13 cellular contexts compared by ENCODE assay signal in the genomic region with DNA sequence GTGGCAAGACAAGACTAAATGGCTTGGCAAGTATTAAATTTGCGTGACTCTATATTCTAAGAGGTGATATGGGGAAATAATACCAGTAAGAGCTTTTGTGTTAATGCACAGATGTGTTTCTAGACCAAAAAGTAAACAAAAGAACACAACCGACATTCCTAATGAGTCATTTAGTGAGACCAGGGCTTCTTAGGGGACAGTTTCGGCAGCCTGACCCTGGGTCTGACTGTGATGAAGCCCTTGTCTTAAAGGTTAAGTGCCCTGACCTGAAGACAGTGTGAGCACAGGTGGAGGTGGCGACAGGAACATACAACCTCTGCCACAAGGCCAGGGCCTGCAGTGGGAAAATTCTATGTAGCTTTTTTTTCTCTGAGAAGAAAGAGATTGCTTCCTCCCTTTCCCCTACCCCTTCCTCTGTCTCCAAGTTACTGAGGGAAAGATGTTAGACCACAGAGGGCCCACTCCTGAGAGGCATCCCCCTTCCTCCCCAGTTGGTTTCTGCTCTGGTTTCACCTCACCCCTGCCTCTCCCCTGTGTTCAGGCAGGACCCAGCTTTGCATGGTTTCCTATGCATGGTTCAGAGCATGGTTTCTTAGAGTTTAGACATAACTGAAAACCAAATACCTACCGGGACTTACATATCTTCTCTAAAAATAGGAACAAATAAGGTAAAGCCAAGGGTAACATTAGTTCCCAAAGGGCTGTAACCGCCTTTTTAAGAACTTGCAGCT. TPM values are rescaled to one million over a fixed set of nuclear protein-coding genes. Genes with fewer than 3 reads are reported as not detected.
A peak's percentile ranks its signal among the peaks of the same experiment; 100 is the strongest.
DNase-seq lines count a peak whose midpoint lies in the region; ATAC-seq and TF ChIP-seq lines count a peak whose summit lies in the region.
"Had no signal": no experiment of that assay in that cellular context is flagged by ENCODE, and none has a peak within 500 bp of the region (broad histone marks: within the 10 kb centered on the region; RNA-seq: fewer than 3 reads in every experiment).

No MANE protein-coding gene starts in this region.

- no peaks in the 10 kb centered on the region for H3K9me3 ChIP-seq in PC-9 (ENCODE audit: insufficient read depth, low read depth)
- no peaks in the 10 kb centered on the region for H3K9me3 ChIP-seq in naive thymus-derived CD4-positive, alpha-beta T cell (ENCODE audit: control insufficient read depth in 2 of 3, low read length in 3 of 3)
- H3K9me3 ChIP-seq in adrenal gland (replicated peaks in 1 of 3): no peaks in the 10 kb centered on the region
- H3K9me3 ChIP-seq: ascending aorta, stomach had no signal

- H3K4me2 ChIP-seq in PC-9: no peak overlapping the region

- H3K27me3 ChIP-seq in PC-9 (ENCODE audit: insufficient read depth, low read depth) (no peaks in the 10 kb centered on the region), adrenal gland (no peaks in the 10 kb centered on the region)
- no peaks in the 10 kb centered on the region for H3K27me3 ChIP-seq in naive thymus-derived CD4-positive, alpha-beta T cell (ENCODE audit: control insufficient read depth in 2 of 2, insufficient read depth in 2 of 2, low read length in 2 of 2)
- H3K27me3 ChIP-seq: ascending aorta, stomach had no signal

- H3K27ac Mint-ChIP-seq in naive thymus-derived CD4-positive, alpha-beta T cell: peak overlapping the region in 8 of 9 donors; percentile 75 to 97 (median 86)
- H3K27ac Mint-ChIP-seq: activated CD8-positive, alpha-beta T cell treated with anti-CD3 and anti-CD28 coated beads for 36 hours had no signal

- no peak overlapping the region for H3K4me3 ChIP-seq in PC-9
- no peak overlapping the region for H3K4me3 ChIP-seq in naive thymus-derived CD4-positive, alpha-beta T cell (ENCODE audit: low read length)
- no peak overlapping the region for H3K4me3 ChIP-seq in adrenal gland
- H3K4me3 ChIP-seq: ascending aorta, stomach had no signal

- no peaks in the 10 kb centered on the region for H3F3A ChIP-seq in PC-9 (ENCODE audit: insufficient read depth, low read depth)

- no peaks in the 10 kb centered on the region for H3K9me2 ChIP-seq in PC-9 (ENCODE audit: insufficient read depth)

- no peak for TF ChIP-seq CTCF in PC-9 (conservative IDR thresholded peaks at IDR 0.05)
- TF ChIP-seq CTCF in adrenal gland (IDR thresholded peaks at IDR 0.05): no peak

- POLR2A ChIA-PET in PC-9 (lab: Charles Lee; ENCODE audit: unreplicated experiment): interaction anchor here (0.5 kb wide), 1 partner anchor 116 kb away, joined by 9 read pairs; no protein-coding TSS in a partner anchor
- POLR2A ChIA-PET in naive thymus-derived CD4-positive, alpha-beta T cell (lab: Charles Lee): interaction anchor here (0.8 kb wide), 2 partner anchors 11 to 59 kb away, joined by 3 read pairs; no protein-coding TSS in a partner anchor

- peaks cover 14 to 46% (median 38%) of the 10 kb centered on the region in 7 donors for H3K4me1 Mint-ChIP-seq in naive thymus-derived CD4-positive, alpha-beta T cell

- H3K27me3 Mint-ChIP-seq in naive thymus-derived CD4-positive, alpha-beta T cell: no peaks in the 10 kb centered on the region
- H3K27me3 Mint-ChIP-seq: activated CD8-positive, alpha-beta T cell treated with anti-CD3 and anti-CD28 coated beads for 36 hours had no signal

- intact Hi-C loops in PC-9 (cut with micrococcal nuclease; ENCODE audit: unreplicated experiment) (no loop called here), adrenal gland (cut with DNase I) (no loop called here)
- intact Hi-C loops in naive thymus-derived CD4-positive, alpha-beta T cell (cut with micrococcal nuclease): no loop called here

- H3K36me3 Mint-ChIP-seq in naive thymus-derived CD4-positive, alpha-beta T cell: peaks cover 0 to 28% (median 5%) of the 10 kb centered on the region in 5 donors

- no peak overlapping the region for H2AFZ ChIP-seq in PC-9

- no peaks in the 10 kb centered on the region for H3K36me3 ChIP-seq in PC-9 (ENCODE audit: low read depth)
- H3K36me3 ChIP-seq in naive thymus-derived CD4-positive, alpha-beta T cell (ENCODE audit: control insufficient read depth in 2 of 3, insufficient read depth in 3 of 3, low read length in 3 of 3): no peaks in the 10 kb centered on the region
- no peaks in the 10 kb centered on the region for H3K36me3 ChIP-seq in adrenal gland (replicated peaks in 1 of 2)
- H3K36me3 ChIP-seq: ascending aorta had no signal

- no TSS peak for BruUV-seq in PC-9 (replicated peaks; lab: Mats Ljungman, UMichigan)

- no peak for TF ChIP-seq POLR2A in adrenal gland (IDR thresholded peaks at IDR 0.05)

- peak; percentile 21 for DNase-seq in H4 (ENCODE audit: low spot score)
- peak; percentile 48 to 75 for DNase-seq in PC-9
- no peak for DNase-seq in naive thymus-derived CD4-positive, alpha-beta T cell
- DNase-seq in activated gamma-delta T cell treated with Interleukin-2 at 50 U/mL for 16 hours: no peak
- DNase-seq in adrenal gland: no peak
- no peak for DNase-seq in NK-92 (lab: John Stamatoyannopoulos, UW; ENCODE audit: unreplicated experiment)
- DNase-seq: activated CD8-positive, alpha-beta T cell treated with anti-CD3 and anti-CD28 coated beads for 36 hours; midbrain; NCI-H2081 treated with DMSO at 0.1 percent for 48 hours; stomach had no signal

- no peak overlapping the region for H3K4me3 Mint-ChIP-seq in naive thymus-derived CD4-positive, alpha-beta T cell
- H3K4me3 Mint-ChIP-seq: activated CD8-positive, alpha-beta T cell treated with anti-CD3 and anti-CD28 coated beads for 36 hours had no signal

- WGBS in adrenal gland, 4 donors: 73 to 87% (median 85%) methylated on average over 6 of the region's 6 CpGs

- CTCF ChIA-PET in PC-9 (lab: Charles Lee): interaction anchor here (0.5 kb wide), 1 partner anchor 351 kb away, joined by 5 read pairs; no protein-coding TSS in a partner anchor
- CTCF ChIA-PET in naive thymus-derived CD4-positive, alpha-beta T cell (lab: Charles Lee): interaction anchor here (1.9 kb wide), 1 partner anchor 101 kb away, joined by 7 read pairs; no protein-coding TSS in a partner anchor

- no peaks in the 10 kb centered on the region for H3K79me2 ChIP-seq in PC-9 (ENCODE audit: low read depth)

- H4K20me1 ChIP-seq in PC-9 (ENCODE audit: insufficient read depth): no peaks in the 10 kb centered on the region

- H3K4me1 ChIP-seq in PC-9 (replicated peaks; ENCODE audit: insufficient read depth) (peaks cover 9% of the 10 kb centered on the region), adrenal gland (replicated peaks in 1 of 2) (no peaks in the 10 kb centered on the region)
- peaks cover 0 to 11% of the 10 kb centered on the region in 2 donors for H3K4me1 ChIP-seq in naive thymus-derived CD4-positive, alpha-beta T cell (ENCODE audit: control insufficient read depth in 2 of 2, insufficient read depth in 2 of 2, low read length in 2 of 2)
- H3K4me1 ChIP-seq: ascending aorta, stomach had no signal

- peaks cover 0 to 1% (median 0%) of the 10 kb centered on the region in 11 donors for H3K9me3 Mint-ChIP-seq in naive thymus-derived CD4-positive, alpha-beta T cell
- H3K9me3 Mint-ChIP-seq: activated CD8-positive, alpha-beta T cell treated with anti-CD3 and anti-CD28 coated beads for 36 hours had no signal

- 0 out of 2 replicates have a peak overlapping the region, but pooled peaks have one; percentile 34 for H3K27ac ChIP-seq in PC-9
- H3K27ac ChIP-seq in naive thymus-derived CD4-positive, alpha-beta T cell (ENCODE audit: low read depth, low read length): no peak overlapping the region
- H3K27ac ChIP-seq in adrenal gland: no peak overlapping the region
- H3K27ac ChIP-seq: ascending aorta, stomach had no signal

- ATAC-seq in GM18498 (IDR thresholded peaks at IDR 0.05; ENCODE audit: unreplicated experiment) (peak; percentile 63), GM19452 (IDR thresholded peaks at IDR 0.05; ENCODE audit: unreplicated experiment) (no peak)
- no peak for ATAC-seq in naive thymus-derived CD4-positive, alpha-beta T cell
- ATAC-seq: activated CD8-positive, alpha-beta T cell treated with anti-CD3 and anti-CD28 coated beads for 36 hours had no signal

RNA-seq across cellular contexts. Expression of gene CMTM7, which starts 24.9 kb away (rescaled TPM):
- total RNA-seq in H4 (2014; rRNA removed; shearing (Covaris generic)): 5.5 and 7.1 TPM in 2 replicates
- 37.1 and 51.6 TPM in 2 replicates for total RNA-seq in PC-9 (2021)
- 10 to 100 TPM; 38.6 to 60.1 (median 49.5) TPM for total RNA-seq in naive thymus-derived CD4-positive, alpha-beta T cell
- polyA plus RNA-seq in naive thymus-derived CD4-positive, alpha-beta T cell: 100 to 1,000 TPM in 1 of 2 donors, 10 to 100 TPM in 1; 87.7 to 157 TPM
- 10 to 100 TPM in 7 of 8 donors, 1 to 10 TPM in 1; 8.4 to 19.2 (median 11.8) TPM for total RNA-seq in adrenal gland
- 10 to 100 TPM; 13.8 to 16.5 (median 16.4) TPM for polyA plus RNA-seq in adrenal gland

Comparison
In these comparisons a context has a peak if more than half of its experiments do, and no peak if none do; other contexts are left out.
1. DNase-seq: peak in H4 (single experiment) and PC-9 (2 of 2); none in naive thymus-derived CD4-positive, alpha-beta T cell (0 of 9), activated gamma-delta T cell treated with Interleukin-2 at 50 U/mL for 16 hours (single experiment), adrenal gland (0 of 7) and NK-92 (single experiment).